23 cellular contexts compared by ENCODE assay signal in genomic region chr11:11137339-11137738, GRCh38.
DNase-seq lines count a peak whose midpoint lies in the region; ATAC-seq lines count a peak whose summit lies in the region.
"Had no signal": no experiment of that assay in that cellular context is flagged by ENCODE, and none has a peak within 500 bp of the region (broad histone marks: within the 10 kb centered on the region; RNA-seq: fewer than 3 reads in every experiment).

No MANE protein-coding gene starts in this region.

- H3K27ac Mint-ChIP-seq in activated CD4-positive, alpha-beta T cell treated with anti-CD3 and anti-CD28 coated beads for 36 hours, result no peak overlapping the region
- peak overlapping the region in 5 of 8 donors; percentile 10 to 73 (median 35) for H3K27ac Mint-ChIP-seq in CD8-positive, alpha-beta memory T cell
- H3K27ac Mint-ChIP-seq in T-helper 17 cell, result peak overlapping the region; percentile 56
- peak overlapping the region in 6 of 10 donors; percentile 3 to 63 (median 21) for H3K27ac Mint-ChIP-seq in naive thymus-derived CD8-positive, alpha-beta T cell
- no peak overlapping the region for H3K27ac Mint-ChIP-seq in activated T-cell treated with anti-CD3 and anti-CD28 coated beads, Interleukin-2, amount 50 U/mL, for 72 hours
- H3K27ac Mint-ChIP-seq in activated T-cell treated with anti-CD3 and anti-CD28 coated beads, Interleukin-2, amount 50 U/mL, for 24 hours, result no peak overlapping the region
- H3K27ac Mint-ChIP-seq: CD14-positive monocyte, GM23338, IgD-negative memory B cell had no signal

- H3K36me3 ChIP-seq in CD8-positive, alpha-beta memory T cell (ENCODE audit: insufficient read depth, low read length), result no peaks in the 10 kb centered on the region

- CTCF ChIA-PET in activated CD4-positive, alpha-beta T cell treated with anti-CD3 and anti-CD28 coated beads for 36 hours (lab: Charles Lee), result interaction anchor here (1.6 kb wide), 1 partner anchor 11 kb away, joined by 4 read pairs; no protein-coding TSS in a partner anchor
- CTCF ChIA-PET in CD8-positive, alpha-beta memory T cell (lab: Charles Lee), result interaction anchor here (1.1 kb wide), 1 partner anchor 19 kb away, joined by 3 read pairs; no protein-coding TSS in a partner anchor

- peaks cover 18% of the 10 kb centered on the region for H3K4me1 Mint-ChIP-seq in activated CD4-positive, alpha-beta T cell treated with anti-CD3 and anti-CD28 coated beads for 36 hours
- H3K4me1 Mint-ChIP-seq in CD8-positive, alpha-beta memory T cell, result peaks cover 12 to 15% (median 13%) of the 10 kb centered on the region in 3 donors
- H3K4me1 Mint-ChIP-seq in T-helper 17 cell, result peaks cover 11% of the 10 kb centered on the region
- H3K4me1 Mint-ChIP-seq in naive thymus-derived CD8-positive, alpha-beta T cell, result peaks cover 10 to 19% (median 15%) of the 10 kb centered on the region in 4 donors
- peaks cover 8% of the 10 kb centered on the region for H3K4me1 Mint-ChIP-seq in activated T-cell treated with anti-CD3 and anti-CD28 coated beads, Interleukin-2, amount 50 U/mL, for 72 hours (ENCODE audit: low read depth)
- H3K4me1 Mint-ChIP-seq in activated T-cell treated with anti-CD3 and anti-CD28 coated beads, Interleukin-2, amount 50 U/mL, for 24 hours (ENCODE audit: low read depth), result peaks cover 17% of the 10 kb centered on the region
- H3K4me1 Mint-ChIP-seq: CD14-positive monocyte had no signal

- no peaks in the 10 kb centered on the region for H3K27me3 Mint-ChIP-seq in activated CD4-positive, alpha-beta T cell treated with anti-CD3 and anti-CD28 coated beads for 36 hours
- H3K27me3 Mint-ChIP-seq in CD8-positive, alpha-beta memory T cell, result peaks cover 0 to 1% of the 10 kb centered on the region in 2 donors
- no peaks in the 10 kb centered on the region for H3K27me3 Mint-ChIP-seq in T-helper 17 cell
- no peaks in the 10 kb centered on the region for H3K27me3 Mint-ChIP-seq in naive thymus-derived CD8-positive, alpha-beta T cell
- H3K27me3 Mint-ChIP-seq in activated T-cell treated with anti-CD3 and anti-CD28 coated beads, Interleukin-2, amount 50 U/mL, for 72 hours (ENCODE audit: low read depth), result no peaks in the 10 kb centered on the region
- no peaks in the 10 kb centered on the region for H3K27me3 Mint-ChIP-seq in activated T-cell treated with anti-CD3 and anti-CD28 coated beads, Interleukin-2, amount 50 U/mL, for 24 hours

- POLR2A ChIA-PET in activated CD4-positive, alpha-beta T cell treated with anti-CD3 and anti-CD28 coated beads for 36 hours (lab: Charles Lee), result interaction anchor here (0.6 kb wide), 1 partner anchor 18 kb away, joined by 3 read pairs; no protein-coding TSS in a partner anchor
- POLR2A ChIA-PET in CD8-positive, alpha-beta memory T cell (lab: Charles Lee), result no interaction called here
- POLR2A ChIA-PET in naive thymus-derived CD8-positive, alpha-beta T cell (lab: Charles Lee), result interaction anchor here (1.1 kb wide), 1 partner anchor 12 kb away, joined by 3 read pairs; no protein-coding TSS in a partner anchor

- H3K4me3 Mint-ChIP-seq in activated CD4-positive, alpha-beta T cell treated with anti-CD3 and anti-CD28 coated beads for 36 hours, result no peak overlapping the region
- H3K4me3 Mint-ChIP-seq in CD8-positive, alpha-beta memory T cell, result no peak overlapping the region
- no peak overlapping the region for H3K4me3 Mint-ChIP-seq in T-helper 17 cell
- peak overlapping the region in 4 of 10 donors; percentile 19 to 50 (median 43) for H3K4me3 Mint-ChIP-seq in naive thymus-derived CD8-positive, alpha-beta T cell
- H3K4me3 Mint-ChIP-seq in activated T-cell treated with anti-CD3 and anti-CD28 coated beads, Interleukin-2, amount 50 U/mL, for 72 hours, result no peak overlapping the region
- no peak overlapping the region for H3K4me3 Mint-ChIP-seq in activated T-cell treated with anti-CD3 and anti-CD28 coated beads, Interleukin-2, amount 50 U/mL, for 24 hours
- H3K4me3 Mint-ChIP-seq: CD14-positive monocyte, GM23338, IgD-negative memory B cell had no signal

- no peak overlapping the region for H3K4me3 ChIP-seq in CD8-positive, alpha-beta memory T cell (ENCODE audit: low read length)
- H3K4me3 ChIP-seq: GM23338, PC-9 had no signal

- DNase-seq in activated CD4-positive, alpha-beta T cell treated with anti-CD3 and anti-CD28 coated beads for 36 hours, result no peak
- no peak for DNase-seq in activated CD4-positive, alpha-beta T cell treated with anti-CD3 and anti-CD28 coated beads for 1 hour
- DNase-seq in CD8-positive, alpha-beta memory T cell, result no peak
- DNase-seq in T-helper 17 cell (no peak), NCI-H1417 (lab: John Stamatoyannopoulos, UW) (no peak)
- no peak for DNase-seq in naive thymus-derived CD8-positive, alpha-beta T cell
- DNase-seq in activated T-cell treated with anti-CD3 and anti-CD28 coated beads, Interleukin-2, amount 50 U/mL, for 72 hours, result no peak
- DNase-seq in activated T-cell treated with anti-CD3 and anti-CD28 coated beads, Interleukin-2, amount 50 U/mL, for 24 hours, result no peak
- DNase-seq: AML-193, DMS53, HCEC 1CT, NCI-H1105, NCI-H1694, NCI-H2227 treated with DMSO at 0.1 percent for 48 hours, NCI-H510A treated with DMSO at 0.1 percent for 48 hours, NCI-H774, PC-9, SIG-M5 had no signal

- H3K4me1 ChIP-seq in CD8-positive, alpha-beta memory T cell (ENCODE audit: insufficient read depth, low read length), result peaks cover 8% of the 10 kb centered on the region

- intact Hi-C loops in activated CD4-positive, alpha-beta T cell treated with anti-CD3 and anti-CD28 coated beads for 36 hours (cut with DNase I, micrococcal nuclease), result no loop called here

- no peaks in the 10 kb centered on the region for H3K36me3 Mint-ChIP-seq in activated CD4-positive, alpha-beta T cell treated with anti-CD3 and anti-CD28 coated beads for 36 hours (ENCODE audit: low read depth)
- no peaks in the 10 kb centered on the region for H3K36me3 Mint-ChIP-seq in CD8-positive, alpha-beta memory T cell
- H3K36me3 Mint-ChIP-seq in T-helper 17 cell (ENCODE audit: low read depth), result peaks cover 2% of the 10 kb centered on the region
- H3K36me3 Mint-ChIP-seq in naive thymus-derived CD8-positive, alpha-beta T cell, result peaks cover 0 to 2% (median 0%) of the 10 kb centered on the region in 3 donors
- H3K36me3 Mint-ChIP-seq in activated T-cell treated with anti-CD3 and anti-CD28 coated beads, Interleukin-2, amount 50 U/mL, for 72 hours (ENCODE audit: insufficient read depth in 2 of 2), result no peaks in the 10 kb centered on the region
- no peaks in the 10 kb centered on the region for H3K36me3 Mint-ChIP-seq in activated T-cell treated with anti-CD3 and anti-CD28 coated beads, Interleukin-2, amount 50 U/mL, for 24 hours (ENCODE audit: low read depth)
- H3K36me3 Mint-ChIP-seq: CD14-positive monocyte, IgD-negative memory B cell had no signal

- ATAC-seq in activated CD4-positive, alpha-beta T cell treated with anti-CD3 and anti-CD28 coated beads for 36 hours, result peak; percentile 55
- ATAC-seq in T-helper 17 cell, result peak; percentile 94
- peak in 1 of 2 donors; percentile 58 for ATAC-seq in naive thymus-derived CD8-positive, alpha-beta T cell
- no peak for ATAC-seq in activated T-cell treated with anti-CD3 and anti-CD28 coated beads, Interleukin-2, amount 50 U/mL, for 72 hours (replicated peaks in 1 of 2)
- ATAC-seq: GM23338 had no signal

- H3K27me3 ChIP-seq in CD8-positive, alpha-beta memory T cell (ENCODE audit: insufficient read depth, low read length, poor library complexity, severe bottlenecking), result no peaks in the 10 kb centered on the region

- H3K9me3 ChIP-seq in CD8-positive, alpha-beta memory T cell (ENCODE audit: low read length), result no peaks in the 10 kb centered on the region
- H3K9me3 ChIP-seq in T-helper 17 cell (ENCODE audit: control insufficient read depth, low read length, poor library complexity, severe bottlenecking), result no peaks in the 10 kb centered on the region

- no peak overlapping the region for H3K27ac ChIP-seq in CD8-positive, alpha-beta memory T cell (ENCODE audit: low read depth, low read length)
- H3K27ac ChIP-seq: 22Rv1, PC-9, RWPE1 had no signal

- no peaks in the 10 kb centered on the region for H3K9me3 Mint-ChIP-seq in activated CD4-positive, alpha-beta T cell treated with anti-CD3 and anti-CD28 coated beads for 36 hours (ENCODE audit: low read depth)
- no peaks in the 10 kb centered on the region for H3K9me3 Mint-ChIP-seq in CD8-positive, alpha-beta memory T cell
- no peaks in the 10 kb centered on the region for H3K9me3 Mint-ChIP-seq in naive thymus-derived CD8-positive, alpha-beta T cell
- H3K9me3 Mint-ChIP-seq in activated T-cell treated with anti-CD3 and anti-CD28 coated beads, Interleukin-2, amount 50 U/mL, for 72 hours, result no peaks in the 10 kb centered on the region
- H3K9me3 Mint-ChIP-seq in activated T-cell treated with anti-CD3 and anti-CD28 coated beads, Interleukin-2, amount 50 U/mL, for 24 hours, result no peaks in the 10 kb centered on the region
- H3K9me3 Mint-ChIP-seq: GM23338, IgD-negative memory B cell had no signal

Comparison
In these comparisons a context has a peak if more than half of its experiments do, and no peak if none do; other contexts are left out.
1. ATAC-seq: peak in activated CD4-positive, alpha-beta T cell treated with anti-CD3 and anti-CD28 coated beads for 36 hours (single experiment) and T-helper 17 cell (single experiment); none in activated T-cell treated with anti-CD3 and anti-CD28 coated beads, Interleukin-2, amount 50 U/mL, for 72 hours (0 of 2).
2. H3K27ac Mint-ChIP-seq: peak in CD8-positive, alpha-beta memory T cell (5 of 8), T-helper 17 cell (single experiment) and naive thymus-derived CD8-positive, alpha-beta T cell (6 of 10); none in activated CD4-positive, alpha-beta T cell treated with anti-CD3 and anti-CD28 coated beads for 36 hours (single experiment), activated T-cell treated with anti-CD3 and anti-CD28 coated beads, Interleukin-2, amount 50 U/mL, for 72 hours (single experiment) and activated T-cell treated with anti-CD3 and anti-CD28 coated beads, Interleukin-2, amount 50 U/mL, for 24 hours (single experiment).